Comparison of ENCODE assay signal across 14 cellular contexts in the genomic region with DNA sequence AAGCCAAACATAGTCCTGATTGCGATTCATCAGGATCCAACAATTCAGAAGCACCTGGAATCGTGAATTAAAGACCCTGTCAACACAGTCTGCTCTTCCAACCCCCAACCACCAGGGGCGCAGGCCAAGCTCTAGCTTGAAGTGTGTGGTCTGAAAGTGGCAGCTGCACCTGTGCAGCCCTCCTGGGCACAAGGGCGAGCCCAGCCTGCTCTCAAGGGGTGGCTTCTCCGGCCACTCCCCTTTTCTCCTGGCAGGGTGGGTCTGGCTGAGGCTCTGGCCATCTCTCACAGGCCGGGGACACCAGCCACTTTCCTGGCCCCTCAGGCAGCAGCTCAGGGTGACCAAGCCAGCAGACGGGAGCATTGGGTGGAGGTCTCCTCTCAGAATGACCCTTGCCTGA.
DNase-seq lines count a peak whose midpoint lies in the region; ATAC-seq, FAIRE-seq and TF ChIP-seq lines count a peak whose summit lies in the region.
"Had no signal": no experiment of that assay in that cellular context is flagged by ENCODE, and none has a peak within 500 bp of the region (broad histone marks: within the 10 kb centered on the region; RNA-seq: fewer than 3 reads in every experiment).

No MANE protein-coding gene starts in this region.

- H3K4me2 ChIP-seq in astrocyte (ENCODE audit: low read length) = no peak overlapping the region

- H3K4me3 ChIP-seq in H7 (ENCODE audit: insufficient read depth, low read depth, low read length) (no peak overlapping the region), astrocyte (ENCODE audit: insufficient read depth, low read depth, low read length) (no peak overlapping the region), mucosa of descending colon (no peak overlapping the region)
- H3K4me3 ChIP-seq: body of pancreas, spleen, tibial nerve had no signal

- peaks cover 94% of the 10 kb centered on the region for H4K20me1 ChIP-seq in astrocyte (ENCODE audit: insufficient read depth, low read length)

- H3K4me1 Mint-ChIP-seq in CD14-positive monocyte = peaks cover 23% of the 10 kb centered on the region
- peaks cover 22% of the 10 kb centered on the region for H3K4me1 Mint-ChIP-seq in astrocyte (ENCODE audit: low read depth, unreplicated experiment)

- H3K9me3 ChIP-seq in astrocyte (ENCODE audit: insufficient read depth, low read depth, low read length) = no peaks in the 10 kb centered on the region
- no peaks in the 10 kb centered on the region for H3K9me3 ChIP-seq in mucosa of descending colon
- H3K9me3 ChIP-seq: body of pancreas, spleen, tibial nerve had no signal

- peaks cover 19% of the 10 kb centered on the region for H3K36me3 ChIP-seq in H7 (replicated peaks; ENCODE audit: control insufficient read depth, insufficient read depth, low read length)
- H3K36me3 ChIP-seq in astrocyte (ENCODE audit: insufficient read depth, low read length) = peaks cover 32% of the 10 kb centered on the region
- peaks cover 6% of the 10 kb centered on the region for H3K36me3 ChIP-seq in mucosa of descending colon (ENCODE audit: low read depth)

- H3K9ac ChIP-seq in astrocyte (ENCODE audit: low read length) = no peak overlapping the region

- H3K27ac Mint-ChIP-seq in CD14-positive monocyte (peak overlapping the region in 2 of 7 donors; percentile 14 to 37), astrocyte (ENCODE audit: unreplicated experiment) (no peak overlapping the region)
- H3K27ac Mint-ChIP-seq: immature natural killer cell had no signal

- H3K36me3 Mint-ChIP-seq in CD14-positive monocyte (peaks cover 71 to 89% of the 10 kb centered on the region in 2 donors), astrocyte (ENCODE audit: low read depth, unreplicated experiment) (peaks cover 26% of the 10 kb centered on the region)

- intact Hi-C loops in CD14-positive monocyte (cut with micrococcal nuclease) = no loop called here
- intact Hi-C loops in mucosa of descending colon (cut with DNase I, micrococcal nuclease) = no loop called here

- peaks cover 78% of the 10 kb centered on the region for H3K79me2 ChIP-seq in astrocyte (ENCODE audit: insufficient read depth, low read length)

- H3K27me3 Mint-ChIP-seq in CD14-positive monocyte (ENCODE audit: low read depth in 3 of 3) = peaks cover 0 to 3% (median 0%) of the 10 kb centered on the region in 3 donors
- no peaks in the 10 kb centered on the region for H3K27me3 Mint-ChIP-seq in astrocyte (ENCODE audit: low read depth, unreplicated experiment)

- H3K27ac ChIP-seq in astrocyte (ENCODE audit: low read depth, low read length) = no peak overlapping the region
- H3K27ac ChIP-seq: body of pancreas, spleen had no signal

- peaks cover 8% of the 10 kb centered on the region for H3K4me1 ChIP-seq in astrocyte (ENCODE audit: insufficient read depth, low read length)
- no peaks in the 10 kb centered on the region for H3K4me1 ChIP-seq in mucosa of descending colon (ENCODE audit: low read depth)
- H3K4me1 ChIP-seq: body of pancreas had no signal

- no peak for FAIRE-seq in astrocyte (lab: Jason Lieb, UNC)

- no peak for DNase-seq in CD14-positive monocyte (ENCODE audit: low spot score)
- peak; percentile 75 for DNase-seq in H7
- DNase-seq in astrocyte (ENCODE audit: low read depth) = no peak
- no peak for DNase-seq in mucosa of descending colon
- DNase-seq in NCI-H2107 treated with DMSO at 0.1 percent for 48 hours (lab: John Stamatoyannopoulos, UW; ENCODE audit: unreplicated experiment) = no peak
- DNase-seq: body of pancreas, immature natural killer cell, NCI-H146, spleen had no signal

- H2AFZ ChIP-seq in astrocyte (ENCODE audit: low read depth, low read length) = no peak overlapping the region

- ATAC-seq in mucosa of descending colon = peak; percentile 22
- no peak for ATAC-seq in HG03196 (IDR thresholded peaks at IDR 0.05; ENCODE audit: unreplicated experiment)
- no peak for ATAC-seq in HG02981 (IDR thresholded peaks at IDR 0.05; ENCODE audit: unreplicated experiment)
- ATAC-seq in GM19023 (IDR thresholded peaks at IDR 0.05; ENCODE audit: unreplicated experiment) = no peak
- ATAC-seq: activated CD4-positive, CD25-positive, alpha-beta regulatory T cell treated with anti-CD3 and anti-CD28 coated beads, Interleukin-2, amount 50 U/mL, for 24 hours; body of pancreas had no signal

- H3K9me3 Mint-ChIP-seq in CD14-positive monocyte = peaks cover 0 to 4% (median 0%) of the 10 kb centered on the region in 7 donors
- peaks cover 4% of the 10 kb centered on the region for H3K9me3 Mint-ChIP-seq in astrocyte (ENCODE audit: unreplicated experiment)
- H3K9me3 Mint-ChIP-seq: immature natural killer cell had no signal

- H3K4me3 Mint-ChIP-seq in CD14-positive monocyte (no peak overlapping the region), astrocyte (ENCODE audit: unreplicated experiment) (no peak overlapping the region)
- H3K4me3 Mint-ChIP-seq: immature natural killer cell had no signal

- peak; percentile 24 for TF ChIP-seq CTCF in CD14-positive monocyte (IDR thresholded peaks at IDR 0.05)
- TF ChIP-seq CTCF in astrocyte (IDR thresholded peaks at IDR 0.05; ENCODE audit: insufficient read depth, low read depth, low read length) = peak; percentile 36
- TF ChIP-seq CTCF in mucosa of descending colon (IDR thresholded peaks at IDR 0.05) = no peak

- H3K27me3 ChIP-seq in H7 (ENCODE audit: control insufficient read depth, insufficient read depth, low read length) (no peaks in the 10 kb centered on the region), astrocyte (ENCODE audit: insufficient read depth, low read length) (no peaks in the 10 kb centered on the region)
- H3K27me3 ChIP-seq: body of pancreas, spleen, tibial nerve had no signal
